ENCODE assay signal across 1 cellular context in the genomic region with DNA sequence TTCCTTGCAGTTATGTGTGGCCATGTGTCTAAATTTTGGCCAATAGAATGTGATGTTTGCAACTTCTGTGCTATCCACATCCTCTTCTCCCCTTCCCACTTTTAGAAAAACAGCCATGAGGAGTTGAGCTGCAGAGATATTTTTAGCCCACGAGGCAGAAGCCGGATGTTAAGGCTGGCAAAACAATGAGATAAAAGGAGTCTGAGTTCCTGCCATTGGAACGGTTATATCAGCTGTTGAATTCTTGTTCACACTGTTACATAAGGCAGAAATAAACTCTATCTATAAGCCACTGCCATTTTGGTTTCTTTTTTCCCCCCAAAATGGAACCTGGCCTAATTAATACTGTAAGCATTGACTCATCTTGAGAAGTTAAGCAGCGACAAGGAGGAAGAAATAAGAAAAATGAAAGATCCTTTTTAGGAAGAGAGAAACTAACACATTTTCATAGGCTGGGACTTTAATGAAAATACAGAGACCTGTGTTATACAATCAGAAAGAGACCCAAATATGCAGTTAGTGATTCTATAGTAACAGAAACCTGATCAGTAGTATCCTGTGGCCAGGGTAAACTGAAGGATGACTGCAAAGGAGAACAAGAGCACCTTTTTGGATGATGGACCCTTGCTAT.
TF ChIP-seq lines count a peak whose summit lies in the region.

No MANE protein-coding gene starts in this region.

TF ChIP-seq in HepG2, 621 proteins besides CTCF, POLR2A, EP300 and RAD21 (continued from another document):
- TF ChIP-seq, protein P1, sequence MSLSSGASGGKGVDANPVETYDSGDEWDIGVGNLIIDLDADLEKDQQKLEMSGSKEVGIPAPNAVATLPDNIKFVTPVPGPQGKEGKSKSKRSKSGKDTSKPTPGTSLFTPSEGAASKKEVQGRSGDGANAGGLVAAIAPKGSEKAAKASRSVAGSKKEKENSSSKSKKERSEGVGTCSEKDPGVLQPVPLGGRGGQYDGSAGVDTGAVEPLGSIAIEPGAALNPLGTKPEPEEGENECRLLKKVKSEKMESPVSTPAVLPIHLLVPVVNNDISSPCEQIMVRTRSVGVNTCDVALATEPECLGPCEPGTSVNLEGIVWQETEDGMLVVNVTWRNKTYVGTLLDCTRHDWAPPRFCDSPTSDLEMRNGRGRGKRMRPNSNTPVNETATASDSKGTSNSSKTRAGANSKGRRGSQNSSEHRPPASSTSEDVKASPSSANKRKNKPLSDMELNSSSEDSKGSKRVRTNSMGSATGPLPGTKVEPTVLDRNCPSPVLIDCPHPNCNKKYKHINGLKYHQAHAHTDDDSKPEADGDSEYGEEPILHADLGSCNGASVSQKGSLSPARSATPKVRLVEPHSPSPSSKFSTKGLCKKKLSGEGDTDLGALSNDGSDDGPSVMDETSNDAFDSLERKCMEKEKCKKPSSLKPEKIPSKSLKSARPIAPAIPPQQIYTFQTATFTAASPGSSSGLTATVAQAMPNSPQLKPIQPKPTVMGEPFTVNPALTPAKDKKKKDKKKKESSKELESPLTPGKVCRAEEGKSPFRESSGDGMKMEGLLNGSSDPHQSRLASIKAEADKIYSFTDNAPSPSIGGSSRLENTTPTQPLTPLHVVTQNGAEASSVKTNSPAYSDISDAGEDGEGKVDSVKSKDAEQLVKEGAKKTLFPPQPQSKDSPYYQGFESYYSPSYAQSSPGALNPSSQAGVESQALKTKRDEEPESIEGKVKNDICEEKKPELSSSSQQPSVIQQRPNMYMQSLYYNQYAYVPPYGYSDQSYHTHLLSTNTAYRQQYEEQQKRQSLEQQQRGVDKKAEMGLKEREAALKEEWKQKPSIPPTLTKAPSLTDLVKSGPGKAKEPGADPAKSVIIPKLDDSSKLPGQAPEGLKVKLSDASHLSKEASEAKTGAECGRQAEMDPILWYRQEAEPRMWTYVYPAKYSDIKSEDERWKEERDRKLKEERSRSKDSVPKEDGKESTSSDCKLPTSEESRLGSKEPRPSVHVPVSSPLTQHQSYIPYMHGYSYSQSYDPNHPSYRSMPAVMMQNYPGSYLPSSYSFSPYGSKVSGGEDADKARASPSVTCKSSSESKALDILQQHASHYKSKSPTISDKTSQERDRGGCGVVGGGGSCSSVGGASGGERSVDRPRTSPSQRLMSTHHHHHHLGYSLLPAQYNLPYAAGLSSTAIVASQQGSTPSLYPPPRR (CRISPR knock-in tag; IDR thresholded peaks at IDR 0.05; ENCODE audit: borderline replicate concordance), result no peak
- TF ChIP-seq NONO (IDR thresholded peaks at IDR 0.05) (no peak), NONO (CRISPR knock-in tag; conservative IDR thresholded peaks at IDR 0.05) (no peak), ZNF720 (CRISPR knock-in tag; IDR thresholded peaks at IDR 0.05) (no peak), SRF (IDR thresholded peaks at IDR 0.05; ENCODE audit: low read depth, low read length) (no peak), EZH2 (conservative IDR thresholded peaks at IDR 0.05; ENCODE audit: low read depth, low read length) (no peak), ZNF138 (CRISPR knock-in tag; IDR thresholded peaks at IDR 0.05; ENCODE audit: low read depth) (no peak), ZBTB20 (CRISPR knock-in tag; IDR thresholded peaks at IDR 0.05; ENCODE audit: borderline replicate concordance, low read depth) (no peak), NAIF1 (CRISPR knock-in tag; IDR thresholded peaks at IDR 0.05; ENCODE audit: borderline replicate concordance) (no peak)
- TF ChIP-seq, protein P2, sequence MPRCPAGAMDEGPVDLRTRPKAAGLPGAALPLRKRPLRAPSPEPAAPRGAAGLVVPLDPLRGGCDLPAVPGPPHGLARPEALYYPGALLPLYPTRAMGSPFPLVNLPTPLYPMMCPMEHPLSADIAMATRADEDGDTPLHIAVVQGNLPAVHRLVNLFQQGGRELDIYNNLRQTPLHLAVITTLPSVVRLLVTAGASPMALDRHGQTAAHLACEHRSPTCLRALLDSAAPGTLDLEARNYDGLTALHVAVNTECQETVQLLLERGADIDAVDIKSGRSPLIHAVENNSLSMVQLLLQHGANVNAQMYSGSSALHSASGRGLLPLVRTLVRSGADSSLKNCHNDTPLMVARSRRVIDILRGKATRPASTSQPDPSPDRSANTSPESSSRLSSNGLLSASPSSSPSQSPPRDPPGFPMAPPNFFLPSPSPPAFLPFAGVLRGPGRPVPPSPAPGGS (CRISPR knock-in tag; IDR thresholded peaks at IDR 0.05), result no peak
- TF ChIP-seq, protein P3, sequence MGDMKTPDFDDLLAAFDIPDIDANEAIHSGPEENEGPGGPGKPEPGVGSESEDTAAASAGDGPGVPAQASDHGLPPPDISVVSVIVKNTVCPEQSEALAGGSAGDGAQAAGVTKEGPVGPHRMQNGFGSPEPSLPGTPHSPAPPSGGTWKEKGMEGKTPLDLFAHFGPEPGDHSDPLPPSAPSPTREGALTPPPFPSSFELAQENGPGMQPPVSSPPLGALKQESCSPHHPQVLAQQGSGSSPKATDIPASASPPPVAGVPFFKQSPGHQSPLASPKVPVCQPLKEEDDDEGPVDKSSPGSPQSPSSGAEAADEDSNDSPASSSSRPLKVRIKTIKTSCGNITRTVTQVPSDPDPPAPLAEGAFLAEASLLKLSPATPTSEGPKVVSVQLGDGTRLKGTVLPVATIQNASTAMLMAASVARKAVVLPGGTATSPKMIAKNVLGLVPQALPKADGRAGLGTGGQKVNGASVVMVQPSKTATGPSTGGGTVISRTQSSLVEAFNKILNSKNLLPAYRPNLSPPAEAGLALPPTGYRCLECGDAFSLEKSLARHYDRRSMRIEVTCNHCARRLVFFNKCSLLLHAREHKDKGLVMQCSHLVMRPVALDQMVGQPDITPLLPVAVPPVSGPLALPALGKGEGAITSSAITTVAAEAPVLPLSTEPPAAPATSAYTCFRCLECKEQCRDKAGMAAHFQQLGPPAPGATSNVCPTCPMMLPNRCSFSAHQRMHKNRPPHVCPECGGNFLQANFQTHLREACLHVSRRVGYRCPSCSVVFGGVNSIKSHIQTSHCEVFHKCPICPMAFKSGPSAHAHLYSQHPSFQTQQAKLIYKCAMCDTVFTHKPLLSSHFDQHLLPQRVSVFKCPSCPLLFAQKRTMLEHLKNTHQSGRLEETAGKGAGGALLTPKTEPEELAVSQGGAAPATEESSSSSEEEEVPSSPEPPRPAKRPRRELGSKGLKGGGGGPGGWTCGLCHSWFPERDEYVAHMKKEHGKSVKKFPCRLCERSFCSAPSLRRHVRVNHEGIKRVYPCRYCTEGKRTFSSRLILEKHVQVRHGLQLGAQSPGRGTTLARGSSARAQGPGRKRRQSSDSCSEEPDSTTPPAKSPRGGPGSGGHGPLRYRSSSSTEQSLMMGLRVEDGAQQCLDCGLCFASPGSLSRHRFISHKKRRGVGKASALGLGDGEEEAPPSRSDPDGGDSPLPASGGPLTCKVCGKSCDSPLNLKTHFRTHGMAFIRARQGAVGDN (CRISPR knock-in tag; IDR thresholded peaks at IDR 0.05), result no peak
